In the genomic region with DNA sequence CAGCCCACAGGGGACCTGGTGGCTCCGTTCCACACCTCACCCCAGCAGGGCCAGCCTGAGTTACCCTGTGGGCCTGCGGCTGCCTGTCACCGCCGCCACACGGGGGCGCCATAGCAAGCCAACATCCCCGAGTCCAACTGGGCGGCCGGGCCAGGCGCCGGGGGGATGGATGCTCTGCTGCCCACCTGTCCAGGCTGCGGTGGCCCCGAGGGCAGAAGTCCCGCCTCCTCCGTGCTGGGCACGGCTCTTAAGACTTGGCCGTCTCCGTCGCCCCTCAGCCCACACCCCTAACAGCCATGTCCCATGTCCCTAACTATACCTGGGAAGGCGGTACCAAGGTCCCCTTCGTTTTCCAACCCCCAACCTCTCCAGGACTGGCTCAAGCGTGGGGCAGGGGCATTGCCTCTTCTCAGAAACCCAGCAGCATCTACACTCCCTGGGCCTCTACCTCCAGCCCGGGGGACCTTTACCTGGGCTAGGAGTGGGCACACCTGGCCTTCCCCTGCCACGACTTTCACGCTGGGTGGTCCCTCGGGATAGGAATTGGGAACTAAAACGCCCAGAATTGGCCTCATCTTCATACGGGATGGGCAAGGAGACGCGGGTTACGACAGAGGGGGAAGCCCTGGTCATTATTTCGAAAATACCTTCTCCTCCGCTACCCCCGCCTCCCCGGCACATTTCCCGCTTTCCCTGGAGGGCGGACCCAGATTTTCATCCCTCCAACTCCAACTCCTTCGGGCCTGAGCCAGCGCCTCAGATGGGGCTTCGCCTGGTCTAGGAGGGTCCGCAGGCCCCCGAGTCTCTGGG, we compare ENCODE assay signal across 8 cellular contexts. TPM values are rescaled to one million over a fixed set of nuclear protein-coding genes. Genes with fewer than 3 reads are reported as not detected.
DNase-seq lines count a peak whose midpoint lies in the region; ATAC-seq and TF ChIP-seq lines count a peak whose summit lies in the region.

No MANE protein-coding gene starts in this region.

- peak overlapping the region; percentile 84 for H3K4me3 Mint-ChIP-seq in activated CD4-positive, alpha-beta memory T cell treated with anti-CD3 and anti-CD28 coated beads for 36 hours

- H3K36me3 ChIP-seq in duodenal mucosa (ENCODE audit: control insufficient read depth in 1 of 2, insufficient read depth in 2 of 2, low read length in 2 of 2) (no peaks in the 10 kb centered on the region), lower lobe of right lung (no peaks in the 10 kb centered on the region)

- H3K4me1 Mint-ChIP-seq in activated CD4-positive, alpha-beta memory T cell treated with anti-CD3 and anti-CD28 coated beads for 36 hours (ENCODE audit: low read depth), result peaks cover 2% of the 10 kb centered on the region

- H3K27me3 Mint-ChIP-seq in activated CD4-positive, alpha-beta memory T cell treated with anti-CD3 and anti-CD28 coated beads for 36 hours, result peaks cover 2% of the 10 kb centered on the region

- CTCF ChIA-PET in activated CD4-positive, alpha-beta memory T cell treated with anti-CD3 and anti-CD28 coated beads for 36 hours (lab: Charles Lee), result interaction anchor here (0.6 to 1.7 kb wide), 14 partner anchors 10 to 217 kb away, joined by 3 to 7 read pairs (median 4); no protein-coding TSS in a partner anchor

- ATAC-seq in HG03108 (IDR thresholded peaks at IDR 0.05; ENCODE audit: unreplicated experiment) (peak; percentile 30), lower lobe of right lung (peak; percentile 68 to 70)

- H3K27me3 ChIP-seq in duodenal mucosa (ENCODE audit: control insufficient read depth in 1 of 2, insufficient read depth in 2 of 2, low read length in 2 of 2) (peaks cover 0 to 16% of the 10 kb centered on the region in 2 donors), lower lobe of right lung (ENCODE audit: low read depth) (peaks cover 2% of the 10 kb centered on the region)

- intact Hi-C loops in activated CD4-positive, alpha-beta memory T cell treated with anti-CD3 and anti-CD28 coated beads for 36 hours (cut with micrococcal nuclease), result loop anchor here (1.0 to 10.0 kb wide), 4 partner anchors 78 to 512 kb away; partner anchors contain the start of gene CCDC85C
- intact Hi-C loops in lower lobe of right lung (cut with DNase I), result no loop called here

- H3K9me3 ChIP-seq in duodenal mucosa (ENCODE audit: control insufficient read depth in 1 of 2, low read length in 2 of 2) (peaks cover 0 to 1% of the 10 kb centered on the region in 2 donors), lower lobe of right lung (peaks cover 6% of the 10 kb centered on the region)

- peak overlapping the region; percentile 71 for H3K27ac Mint-ChIP-seq in activated CD4-positive, alpha-beta memory T cell treated with anti-CD3 and anti-CD28 coated beads for 36 hours

- POLR2A ChIA-PET in activated CD4-positive, alpha-beta memory T cell treated with anti-CD3 and anti-CD28 coated beads for 36 hours (lab: Charles Lee), result no interaction called here

- H3K4me3 ChIP-seq in duodenal mucosa (ENCODE audit: low read depth in 1 of 2, low read length in 2 of 2), result peak overlapping the region; percentile 81 to 89
- peak overlapping the region; percentile 89 for H3K4me3 ChIP-seq in lower lobe of right lung

- peak overlapping the region; percentile 75 for H3K27ac ChIP-seq in duodenal mucosa (ENCODE audit: low read depth, low read length)
- peak overlapping the region; percentile 88 for H3K27ac ChIP-seq in lower lobe of right lung

- peaks cover 8% of the 10 kb centered on the region for H3K9me3 Mint-ChIP-seq in activated CD4-positive, alpha-beta memory T cell treated with anti-CD3 and anti-CD28 coated beads for 36 hours

- H3K9ac ChIP-seq in duodenal mucosa (ENCODE audit: low read depth in 1 of 2, low read length in 2 of 2), result peak overlapping the region; percentile 66 to 70

- no peaks in the 10 kb centered on the region for H3K36me3 Mint-ChIP-seq in activated CD4-positive, alpha-beta memory T cell treated with anti-CD3 and anti-CD28 coated beads for 36 hours

- DNase-seq in NCI-H82 (lab: John Stamatoyannopoulos, UW), result peak; percentile 78
- no peak for DNase-seq in NCI-H82 treated with DMSO at 0.1 percent for 48 hours (lab: John Stamatoyannopoulos, UW; ENCODE audit: unreplicated experiment)
- peak; percentile 72 for DNase-seq in NCI-H460 (ENCODE audit: extremely low read depth, low read depth)
- DNase-seq in activated CD4-positive, alpha-beta memory T cell treated with anti-CD3 and anti-CD28 coated beads for 36 hours, result peak; percentile 88
- peak; percentile 86 for DNase-seq in lower lobe of right lung
- peak; percentile 70 to 83 for DNase-seq in stimulated activated CD4-positive, alpha-beta T cell treated with anti-CD3 and anti-CD28 coated beads, Interleukin-4, amount 100 ng/mL, for 4 hours

- H3K4me1 ChIP-seq in duodenal mucosa (ENCODE audit: control insufficient read depth in 1 of 2, insufficient read depth in 2 of 2, low read length in 2 of 2) (peaks cover 9 to 13% of the 10 kb centered on the region in 2 donors), lower lobe of right lung (peaks cover 17% of the 10 kb centered on the region)

- peak; percentile 96 for TF ChIP-seq CTCF in lower lobe of right lung (IDR thresholded peaks at IDR 0.05)

RNA-seq across cellular contexts. Expression of gene CYP46A1, which starts 1.1 kb away (rescaled TPM):
- 0.02 TPM in 1 of 2 replicates, not detected in the other for total RNA-seq in NCI-H460 (2014; rRNA removed; shearing (Covaris generic))
- not detected in 2 replicates for polyA plus RNA-seq in NCI-H460 (2014; cell fraction: nucleus; rRNA removed)
- total RNA-seq in activated CD4-positive, alpha-beta memory T cell treated with anti-CD3 and anti-CD28 coated beads for 36 hours, result under 1 TPM; 0.19 to 0.21 TPM
- 0.62 TPM for total RNA-seq in lower lobe of right lung

RNA-seq across cellular contexts. Expression of gene HHIPL1, which starts 38.1 kb away (rescaled TPM):
- 0.84 and 1.0 TPM in 2 replicates for total RNA-seq in NCI-H460 (2014; rRNA removed; shearing (Covaris generic))
- 0.73 and 0.81 TPM in 2 replicates for polyA plus RNA-seq in NCI-H460 (2014; cell fraction: nucleus; rRNA removed)
- under 1 TPM; 0.29 to 0.38 TPM for total RNA-seq in activated CD4-positive, alpha-beta memory T cell treated with anti-CD3 and anti-CD28 coated beads for 36 hours
- total RNA-seq in lower lobe of right lung, result 1.6 TPM
